Comparison of ENCODE assay signal across 8 cellular contexts in genomic region chr10:58531084-58531695, GRCh38. TPM values are rescaled to one million over a fixed set of nuclear protein-coding genes. Genes with fewer than 3 reads are reported as not detected.
DNase-seq lines count a peak whose midpoint lies in the region; ATAC-seq, FAIRE-seq and TF ChIP-seq lines count a peak whose summit lies in the region.

No MANE protein-coding gene starts in this region.

- WGBS in IMR-90 (ENCODE audit: extremely low coverage in 2 of 2, insufficient read length in 1 of 2), 2 experiments = no CpG with 5 or more reads among the region's 5 CpGs

- FAIRE-seq in astrocyte (lab: Jason Lieb, UNC) (peak; percentile 91), islet of Langerhans (lab: Jason Lieb, UNC) (peak; percentile 97)

- no peak overlapping the region for H3K14ac ChIP-seq in IMR-90 (replicated peaks; ENCODE audit: low read depth, low read length)

- no peak overlapping the region for H3K23ac ChIP-seq in IMR-90 (ENCODE audit: low read depth, low read length)

- peaks cover 21 to 23% of the 10 kb centered on the region in 2 experiments for H3K79me1 ChIP-seq in IMR-90 (ENCODE audit: low read depth in 1 of 2, low read length in 2 of 2)

- no peak overlapping the region for H3K27ac Mint-ChIP-seq in astrocyte (ENCODE audit: unreplicated experiment)

- H4K5ac ChIP-seq in IMR-90 (ENCODE audit: low read depth, low read length) = peak overlapping the region; percentile 49; the same call in 1 of the 2 replicates

- in situ Hi-C loops in IMR-90 (cut with MboI; ENCODE audit: low sequenced_read_pairs) = loop anchor here (25.0 kb wide), 2 partner anchors 681 to 1056 kb away; no protein-coding TSS in a partner anchor

- no peak overlapping the region for H3K18ac ChIP-seq in IMR-90 (ENCODE audit: low read depth, low read length)

- ATAC-seq in GM21723 (IDR thresholded peaks at IDR 0.05; ENCODE audit: unreplicated experiment) = peak; percentile 98
- ATAC-seq in IMR-90 (ENCODE audit: low read depth) = peak; percentile 87

- H3K36me3 ChIP-seq in IMR-90 (ENCODE audit: control insufficient read depth, insufficient read depth, low read length) (no peaks in the 10 kb centered on the region), astrocyte (ENCODE audit: insufficient read depth, low read length) (peaks cover 5% of the 10 kb centered on the region)

- no peaks in the 10 kb centered on the region for H3K27me3 Mint-ChIP-seq in astrocyte (ENCODE audit: low read depth, unreplicated experiment)

- H3K4me2 ChIP-seq in IMR-90 (ENCODE audit: low read depth, low read length) (no peak overlapping the region), astrocyte (ENCODE audit: low read length) (no peak overlapping the region)

- H2AFZ ChIP-seq in IMR-90 (replicated peaks; ENCODE audit: low read length, poor library complexity) (no peak overlapping the region), astrocyte (ENCODE audit: low read depth, low read length) (no peak overlapping the region)

- no peak overlapping the region for H2BK15ac ChIP-seq in IMR-90 (ENCODE audit: low read depth, low read length)

- intact Hi-C loops in IMR-90 (cut with micrococcal nuclease) = loop anchor here (1.0 to 5.0 kb wide), 5 partner anchors 110 to 701 kb away; no protein-coding TSS in a partner anchor

- no peak overlapping the region for H3K4me3 Mint-ChIP-seq in astrocyte (ENCODE audit: unreplicated experiment)

- no peak overlapping the region; a peak in 1 of 4 replicates for H4K8ac ChIP-seq in IMR-90 (ENCODE audit: low read depth in 2 of 2, low read length in 2 of 2)

- no peak overlapping the region for H4K91ac ChIP-seq in IMR-90 (ENCODE audit: insufficient read depth, low read depth, low read length)

- peaks cover 49% of the 10 kb centered on the region for H3K79me2 ChIP-seq in astrocyte (ENCODE audit: insufficient read depth, low read length)

- H3K9me1 ChIP-seq in IMR-90 (ENCODE audit: insufficient read depth, low read length) = no peaks in the 10 kb centered on the region

- H2AK5ac ChIP-seq in IMR-90 (ENCODE audit: low read depth, low read length) = no peak overlapping the region

- peak overlapping the region; percentile 26; the same call in 1 of the 2 replicates for H3K4ac ChIP-seq in IMR-90 (ENCODE audit: low read depth, low read length)

- no peak overlapping the region for H2BK20ac ChIP-seq in IMR-90 (ENCODE audit: low read depth, low read length)

- H2BK120ac ChIP-seq in IMR-90 (ENCODE audit: low read depth, low read length) = no peak overlapping the region

- peaks cover 16% of the 10 kb centered on the region for H3K4me1 Mint-ChIP-seq in astrocyte (ENCODE audit: low read depth, unreplicated experiment)

- peak; percentile 82 for TF ChIP-seq CTCF in IMR-90 (conservative IDR thresholded peaks at IDR 0.05; ENCODE audit: low read depth, low read length)
- TF ChIP-seq CTCF in astrocyte (IDR thresholded peaks at IDR 0.05; ENCODE audit: insufficient read depth, low read depth, low read length) = peak; percentile 84

- no peak overlapping the region for H3K9ac ChIP-seq in IMR-90 (ENCODE audit: low read depth, low read length)
- H3K9ac ChIP-seq in astrocyte (ENCODE audit: low read length) = no peak overlapping the region

- no TSS peak for BruUV-seq in IMR-90 (replicated peaks; lab: Mats Ljungman, UMichigan)

- no peak overlapping the region for H3K27ac ChIP-seq in IMR-90 (ENCODE audit: insufficient read depth, low read length)
- H3K27ac ChIP-seq in astrocyte (ENCODE audit: low read depth, low read length) = no peak overlapping the region

- 0 out of 2 replicates have a peak, but pooled peaks cover 2% of the 10 kb centered on the region for H3K4me1 ChIP-seq in IMR-90 (ENCODE audit: control insufficient read depth, insufficient read depth, low read length)
- no peaks in the 10 kb centered on the region for H3K4me1 ChIP-seq in astrocyte (ENCODE audit: insufficient read depth, low read length)

- no peak overlapping the region for H3K56ac ChIP-seq in IMR-90 (ENCODE audit: extremely low read depth, insufficient read depth, low read length)

- H3K9me3 ChIP-seq in IMR-90 (ENCODE audit: control insufficient read depth, insufficient read depth, low read length) = peaks cover 2% of the 10 kb centered on the region; the same call in 1 of the 2 replicates
- no peaks in the 10 kb centered on the region for H3K9me3 ChIP-seq in astrocyte (ENCODE audit: insufficient read depth, low read depth, low read length)

- CTCF ChIA-PET in IMR-90 (lab: Yijun Ruan, JAX) = interaction anchor here (0.6 to 2.1 kb wide), 27 partner anchors 15 to 421 kb away, joined by 3 to 11 read pairs (median 3); no protein-coding TSS in a partner anchor

- dilution Hi-C loops in IMR-90 (cut with HindIII; ENCODE audit: low sequenced_read_pairs, unreplicated experiment) = no loop called here

- peak; percentile 91 for TF ChIP-seq RAD21 in IMR-90 (IDR thresholded peaks at IDR 0.05; ENCODE audit: low read length)

- H4K20me1 ChIP-seq in IMR-90 (ENCODE audit: insufficient read depth, low read length) (peaks cover 6% of the 10 kb centered on the region; the same call in 1 of the 2 replicates), astrocyte (ENCODE audit: insufficient read depth, low read length) (peaks cover 26% of the 10 kb centered on the region)

- peak; percentile 55 to 56 for DNase-seq in NCI-H2081 (lab: John Stamatoyannopoulos, UW)
- DNase-seq in NCI-H2081 treated with DMSO at 0.1 percent for 48 hours (lab: John Stamatoyannopoulos, UW) = no peak
- peak; percentile 76 for DNase-seq in IMR-90
- DNase-seq in RPMI8226 = peak; percentile 57
- DNase-seq in astrocyte (ENCODE audit: low read depth) = peak; percentile 52
- peak; percentile 10 to 18 (median 14) for DNase-seq in stimulated activated CD4-positive, alpha-beta T cell treated with anti-CD3 and anti-CD28 coated beads, TNF-alpha, amount 100 ng/mL, for 24 hours (ENCODE audit: low read depth in 3 of 3)

- H3K4me3 ChIP-seq in IMR-90 (ENCODE audit: insufficient read depth, low read depth, low read length) (no peak overlapping the region), astrocyte (ENCODE audit: insufficient read depth, low read depth, low read length) (no peak overlapping the region)

- POLR2A ChIA-PET in IMR-90 (lab: Charles Lee; ENCODE audit: unreplicated experiment) = interaction anchor here (0.6 kb wide), 1 partner anchor 614 kb away, joined by 3 read pairs; no protein-coding TSS in a partner anchor

- H2AK9ac ChIP-seq in IMR-90 (replicated peaks; ENCODE audit: low read depth, low read length, poor library complexity) = no peak overlapping the region

- no peak for TF ChIP-seq POLR2A in IMR-90 (IDR thresholded peaks at IDR 0.05; ENCODE audit: low read depth, low read length)

- peaks cover 10% of the 10 kb centered on the region for H3K9me3 Mint-ChIP-seq in astrocyte (ENCODE audit: unreplicated experiment)

- H3K36me3 Mint-ChIP-seq in astrocyte (ENCODE audit: low read depth, unreplicated experiment) = peaks cover 8% of the 10 kb centered on the region

- H3K27me3 ChIP-seq in IMR-90 (ENCODE audit: control insufficient read depth, insufficient read depth, low read length) = no peaks in the 10 kb centered on the region
- no peaks in the 10 kb centered on the region for H3K27me3 ChIP-seq in astrocyte (ENCODE audit: insufficient read depth, low read length)

- no peak overlapping the region for H2BK5ac ChIP-seq in IMR-90 (ENCODE audit: low read depth, low read length, poor library complexity, severe bottlenecking)

TF ChIP-seq in IMR-90, 13 proteins besides CTCF, POLR2A, EP300 and RAD21:
- TF ChIP-seq MXI1 (IDR thresholded peaks at IDR 0.05; ENCODE audit: borderline replicate concordance, low read depth, low read length) = no peak
- TF ChIP-seq CEBPB (IDR thresholded peaks at IDR 0.05; ENCODE audit: low read depth, low read length) = peak; percentile 74
- TF ChIP-seq MAFK (IDR thresholded peaks at IDR 0.05; ENCODE audit: low read depth, low read length) = no peak
- TF ChIP-seq SMC3 (IDR thresholded peaks at IDR 0.05; ENCODE audit: low read depth, low read length) = peak; percentile 88
- TF ChIP-seq CHD1 (IDR thresholded peaks at IDR 0.05; ENCODE audit: low read depth, low read length) = no peak
- TF ChIP-seq MAZ (IDR thresholded peaks at IDR 0.05; ENCODE audit: borderline replicate concordance, low read depth, low read length) = no peak
- no peak for TF ChIP-seq RCOR1 (IDR thresholded peaks at IDR 0.05; ENCODE audit: insufficient replicate concordance, low read length)
- TF ChIP-seq RFX5 (IDR thresholded peaks at IDR 0.05; ENCODE audit: low read depth, low read length) = no peak
- no peak for TF ChIP-seq ELK1 (IDR thresholded peaks at IDR 0.05; ENCODE audit: borderline replicate concordance, low read depth, low read length)
- no peak for TF ChIP-seq USF2 (IDR thresholded peaks at IDR 0.05; ENCODE audit: low read depth, low read length)

RNA-seq across cellular contexts. Expression of gene BICC1, which starts 18.5 kb away (rescaled TPM):
- total RNA-seq in IMR-90 (2012; rRNA removed) = 38.9 and 42.5 TPM in 2 replicates
- 5.1 and 5.7 TPM in 2 replicates for polyA plus RNA-seq in IMR-90 (2012; rRNA removed)
- 2.4 and 3.0 TPM in 2 replicates for polyA plus RNA-seq in IMR-90 (2012; cell fraction: cytosol; rRNA removed)
- polyA plus RNA-seq in IMR-90 (2012; cell fraction: nucleus; rRNA removed; ENCODE audit: low replicate concordance) = 1.6 and 8.7 TPM in 2 replicates
- total RNA-seq in astrocyte = 23.0 and 37.5 TPM in 2 replicates
